ENCODE assay signal across 16 cellular contexts in the genomic region with DNA sequence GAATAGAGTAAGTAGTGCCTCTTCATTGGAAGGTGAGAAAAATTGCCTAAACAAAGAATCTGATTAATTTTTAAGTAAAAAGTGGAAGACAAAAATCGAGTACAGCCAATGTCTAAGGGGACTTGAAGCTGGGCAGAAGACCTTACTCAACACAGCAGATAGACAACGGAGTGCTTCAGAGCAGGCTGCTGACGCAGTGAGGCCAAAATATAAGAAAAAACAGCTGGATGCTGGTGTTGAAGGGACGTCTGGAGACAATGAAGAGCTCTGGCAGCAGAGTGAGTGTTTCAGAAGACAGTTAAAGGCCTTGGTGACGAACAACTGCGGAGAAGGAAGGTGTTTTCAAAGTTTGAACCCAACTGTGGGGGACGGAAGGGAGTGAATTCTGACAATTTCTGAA.
"Had no signal": no experiment of that assay in that cellular context is flagged by ENCODE, and none has a peak within 500 bp of the region (broad histone marks: within the 10 kb centered on the region; RNA-seq: fewer than 3 reads in every experiment).

No MANE protein-coding gene starts in this region.

- ATAC-seq: natural killer cell treated with Interleukin-12 subunit alpha and Interleukin-12 subunit beta and Interleukin-15 and Interleukin-18, amount 100 ng/mL, for 72 hours; stimulated activated naive CD8-positive, alpha-beta T cell treated with anti-CD3 and anti-CD28 coated beads, Interleukin-15, amount 100 ng/mL, for 72 hours; WTC11 had no signal

- H3K4me3 Mint-ChIP-seq: activated CD4-positive, alpha-beta memory T cell treated with anti-CD3 and anti-CD28 coated beads, Interleukin-2, amount 10 ng/mL, durations not matched to agents 7 days and 5 days; activated naive CD8-positive, alpha-beta T cell treated with anti-CD3 and anti-CD28 coated beads, Interleukin-2, amount 10 ng/mL, durations not matched to agents 7 days and 5 days; activated T-cell treated with anti-CD3 and anti-CD28 coated beads, Interleukin-2, amount 50 U/mL, for 24 hours; natural killer cell treated with Interleukin-12 subunit alpha and Interleukin-12 subunit beta and Interleukin-15 and Interleukin-18, amount 100 ng/mL, for 72 hours; stimulated activated naive CD8-positive, alpha-beta T cell treated with anti-CD3 and anti-CD28 coated beads, Interleukin-15, amount 100 ng/mL, for 72 hours; WTC11 had no signal

- DNase-seq: activated CD4-positive, alpha-beta memory T cell treated with anti-CD3 and anti-CD28 coated beads, Interleukin-2, amount 10 ng/mL, durations not matched to agents 7 days and 5 days; activated CD4-positive, alpha-beta T cell treated with anti-CD3 and anti-CD28 coated beads for 4 hours; activated gamma-delta T cell; activated naive CD8-positive, alpha-beta T cell treated with anti-CD3 and anti-CD28 coated beads, Interleukin-2, amount 10 ng/mL, durations not matched to agents 7 days and 5 days; activated T-cell treated with anti-CD3 and anti-CD28 coated beads, Interleukin-2, amount 50 U/mL, for 24 hours; brain microvascular endothelial cell; dorsolateral prefrontal cortex; islet precursor cell; mesenchymal stem cell; psoas muscle; stimulated activated CD4-positive, alpha-beta T cell treated with anti-CD3 and anti-CD28 coated beads, Interleukin-1b, Interleukin-23, amount 100 ng/mL, for 48 hours; stimulated activated naive CD8-positive, alpha-beta T cell treated with anti-CD3 and anti-CD28 coated beads, Interleukin-15, amount 100 ng/mL, for 72 hours; T-helper 2 cell had no signal

- H3K4me1 ChIP-seq: psoas muscle had no signal

- H3K27ac Mint-ChIP-seq: activated CD4-positive, alpha-beta memory T cell treated with anti-CD3 and anti-CD28 coated beads, Interleukin-2, amount 10 ng/mL, durations not matched to agents 7 days and 5 days; activated naive CD8-positive, alpha-beta T cell treated with anti-CD3 and anti-CD28 coated beads, Interleukin-2, amount 10 ng/mL, durations not matched to agents 7 days and 5 days; activated T-cell treated with anti-CD3 and anti-CD28 coated beads, Interleukin-2, amount 50 U/mL, for 24 hours; natural killer cell treated with Interleukin-12 subunit alpha and Interleukin-12 subunit beta and Interleukin-15 and Interleukin-18, amount 100 ng/mL, for 72 hours; WTC11 had no signal

- H3K4me1 Mint-ChIP-seq: activated naive CD8-positive, alpha-beta T cell treated with anti-CD3 and anti-CD28 coated beads, Interleukin-2, amount 10 ng/mL, durations not matched to agents 7 days and 5 days; WTC11 had no signal

- H2AFZ ChIP-seq: hepatocyte had no signal

- H3K79me2 ChIP-seq: hepatocyte had no signal

- H3K36me3 ChIP-seq: brain microvascular endothelial cell had no signal

- H3K27me3 ChIP-seq: brain microvascular endothelial cell, dorsolateral prefrontal cortex, hepatocyte had no signal

- H3K4me2 ChIP-seq: hepatocyte had no signal

- H3K9me3 Mint-ChIP-seq: activated CD4-positive, alpha-beta memory T cell treated with anti-CD3 and anti-CD28 coated beads, Interleukin-2, amount 10 ng/mL, durations not matched to agents 7 days and 5 days; activated naive CD8-positive, alpha-beta T cell treated with anti-CD3 and anti-CD28 coated beads, Interleukin-2, amount 10 ng/mL, durations not matched to agents 7 days and 5 days; activated T-cell treated with anti-CD3 and anti-CD28 coated beads, Interleukin-2, amount 50 U/mL, for 24 hours; natural killer cell treated with Interleukin-12 subunit alpha and Interleukin-12 subunit beta and Interleukin-15 and Interleukin-18, amount 100 ng/mL, for 72 hours; stimulated activated naive CD8-positive, alpha-beta T cell treated with anti-CD3 and anti-CD28 coated beads, Interleukin-15, amount 100 ng/mL, for 72 hours; WTC11 had no signal

- H3K27ac ChIP-seq: brain microvascular endothelial cell, hepatocyte, psoas muscle had no signal

- H3K4me3 ChIP-seq: dorsolateral prefrontal cortex, hepatocyte, psoas muscle had no signal

- H3K27me3 Mint-ChIP-seq: activated CD4-positive, alpha-beta memory T cell treated with anti-CD3 and anti-CD28 coated beads, Interleukin-2, amount 10 ng/mL, durations not matched to agents 7 days and 5 days; activated naive CD8-positive, alpha-beta T cell treated with anti-CD3 and anti-CD28 coated beads, Interleukin-2, amount 10 ng/mL, durations not matched to agents 7 days and 5 days; activated T-cell treated with anti-CD3 and anti-CD28 coated beads, Interleukin-2, amount 50 U/mL, for 24 hours; natural killer cell treated with Interleukin-12 subunit alpha and Interleukin-12 subunit beta and Interleukin-15 and Interleukin-18, amount 100 ng/mL, for 72 hours; stimulated activated naive CD8-positive, alpha-beta T cell treated with anti-CD3 and anti-CD28 coated beads, Interleukin-15, amount 100 ng/mL, for 72 hours had no signal
